14 cellular contexts compared by ENCODE assay signal in the genomic region with DNA sequence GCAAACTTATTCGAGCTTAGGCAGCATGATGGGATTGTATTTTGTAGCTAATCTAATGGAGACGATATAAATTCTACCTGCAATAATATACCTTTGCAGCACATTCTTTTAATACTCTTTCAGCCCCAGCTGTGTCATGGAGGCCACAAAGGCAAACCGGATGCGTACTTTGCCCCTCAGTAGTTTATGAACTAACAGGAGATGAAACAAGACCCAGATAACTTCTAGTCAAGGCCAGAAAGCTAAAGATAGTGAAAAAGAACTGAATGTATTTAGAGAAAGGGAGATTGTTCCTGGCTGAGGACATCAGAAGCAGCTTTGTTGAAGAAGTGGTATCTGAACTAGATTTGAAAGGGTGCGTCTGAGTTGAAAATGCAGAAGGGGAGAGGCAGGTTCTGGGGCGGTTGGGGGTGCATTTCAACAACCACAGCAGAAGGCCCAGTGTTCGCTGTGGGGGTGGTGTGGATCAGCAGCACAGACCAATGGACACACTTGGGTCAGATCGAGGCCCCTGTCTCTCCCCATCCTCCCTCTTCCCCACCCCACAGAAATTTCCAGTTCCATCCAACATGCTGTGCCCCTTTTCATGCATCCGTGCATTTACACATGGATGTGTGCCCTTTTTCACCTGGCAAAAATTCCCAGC. TPM values are rescaled to one million over a fixed set of nuclear protein-coding genes. Genes with fewer than 3 reads are reported as not detected.
A peak's percentile ranks its signal among the peaks of the same experiment; 100 is the strongest.
DNase-seq lines count a peak whose midpoint lies in the region; ATAC-seq lines count a peak whose summit lies in the region.
"Had no signal": no experiment of that assay in that cellular context is flagged by ENCODE, and none has a peak within 500 bp of the region (broad histone marks: within the 10 kb centered on the region; RNA-seq: fewer than 3 reads in every experiment).

No MANE protein-coding gene starts in this region.

- H3K9me3 Mint-ChIP-seq in activated T-cell treated with anti-CD3 and anti-CD28 coated beads, Interleukin-2, amount 50 U/mL, for 72 hours = no peaks in the 10 kb centered on the region
- no peaks in the 10 kb centered on the region for H3K9me3 Mint-ChIP-seq in T-cell
- peaks cover 0 to 4% of the 10 kb centered on the region in 2 donors for H3K9me3 Mint-ChIP-seq in effector memory CD8-positive, alpha-beta T cell
- H3K9me3 Mint-ChIP-seq in stimulated activated memory B cell treated with anti-CD40 and anti-IgM and Interleukin-4, amounts not matched to agents 10 μg/mL and 1 μg/mL and 100 μg/mL, for 72 hours = no peaks in the 10 kb centered on the region

- peaks cover 37% of the 10 kb centered on the region for H3K4me1 Mint-ChIP-seq in activated T-cell treated with anti-CD3 and anti-CD28 coated beads, Interleukin-2, amount 50 U/mL, for 72 hours (ENCODE audit: low read depth)
- H3K4me1 Mint-ChIP-seq in T-cell = peaks cover 41 to 55% (median 49%) of the 10 kb centered on the region in 3 donors
- peaks cover 25 to 28% of the 10 kb centered on the region in 2 donors for H3K4me1 Mint-ChIP-seq in effector memory CD8-positive, alpha-beta T cell (ENCODE audit: low read depth in 2 of 2)
- H3K4me1 Mint-ChIP-seq in stimulated activated memory B cell treated with anti-CD40 and anti-IgM and Interleukin-4, amounts not matched to agents 10 μg/mL and 1 μg/mL and 100 μg/mL, for 72 hours = peaks cover 52% of the 10 kb centered on the region

- POLR2A ChIA-PET in T-cell (lab: Charles Lee) = interaction anchor here in 1 of 2 donors (0.5 kb wide), 1 partner anchor 273 kb away, joined by 3 read pairs; no protein-coding TSS in a partner anchor

- no peaks in the 10 kb centered on the region for H3K27me3 Mint-ChIP-seq in activated T-cell treated with anti-CD3 and anti-CD28 coated beads, Interleukin-2, amount 50 U/mL, for 72 hours (ENCODE audit: low read depth)
- peaks cover 0 to 2% of the 10 kb centered on the region in 2 donors for H3K27me3 Mint-ChIP-seq in T-cell
- H3K27me3 Mint-ChIP-seq in effector memory CD8-positive, alpha-beta T cell = no peaks in the 10 kb centered on the region
- no peaks in the 10 kb centered on the region for H3K27me3 Mint-ChIP-seq in stimulated activated memory B cell treated with anti-CD40 and anti-IgM and Interleukin-4, amounts not matched to agents 10 μg/mL and 1 μg/mL and 100 μg/mL, for 72 hours

- peaks cover 2 to 3% of the 10 kb centered on the region in 2 donors for H3K36me3 Mint-ChIP-seq in activated T-cell treated with anti-CD3 and anti-CD28 coated beads, Interleukin-2, amount 50 U/mL, for 72 hours (ENCODE audit: insufficient read depth in 2 of 2)
- peaks cover 4% of the 10 kb centered on the region for H3K36me3 Mint-ChIP-seq in T-cell
- peaks cover 39% of the 10 kb centered on the region for H3K36me3 Mint-ChIP-seq in effector memory CD8-positive, alpha-beta T cell (ENCODE audit: insufficient read depth)
- peaks cover 7% of the 10 kb centered on the region for H3K36me3 Mint-ChIP-seq in stimulated activated memory B cell treated with anti-CD40 and anti-IgM and Interleukin-4, amounts not matched to agents 10 μg/mL and 1 μg/mL and 100 μg/mL, for 72 hours

- peak overlapping the region in 1 of 2 donors; percentile 96 for H3K4me3 Mint-ChIP-seq in activated T-cell treated with anti-CD3 and anti-CD28 coated beads, Interleukin-2, amount 50 U/mL, for 72 hours
- peak overlapping the region in 2 of 3 donors; percentile 26 to 89 for H3K4me3 Mint-ChIP-seq in T-cell
- H3K4me3 Mint-ChIP-seq in effector memory CD8-positive, alpha-beta T cell = no peak overlapping the region
- H3K4me3 Mint-ChIP-seq in stimulated activated memory B cell treated with anti-CD40 and anti-IgM and Interleukin-4, amounts not matched to agents 10 μg/mL and 1 μg/mL and 100 μg/mL, for 72 hours = no peak overlapping the region

- peak overlapping the region; percentile 38 for H3K27ac Mint-ChIP-seq in activated T-cell treated with anti-CD3 and anti-CD28 coated beads, Interleukin-2, amount 50 U/mL, for 72 hours
- H3K27ac Mint-ChIP-seq in T-cell = peak overlapping the region in 1 of 2 donors; percentile 94
- H3K27ac Mint-ChIP-seq in effector memory CD8-positive, alpha-beta T cell = peak overlapping the region; percentile 33 to 100
- peak overlapping the region; percentile 93 for H3K27ac Mint-ChIP-seq in stimulated activated memory B cell treated with anti-CD40 and anti-IgM and Interleukin-4, amounts not matched to agents 10 μg/mL and 1 μg/mL and 100 μg/mL, for 72 hours

- no peak for DNase-seq in activated T-cell treated with anti-CD3 and anti-CD28 coated beads, Interleukin-2, amount 50 U/mL, for 72 hours
- DNase-seq in activated T-cell treated with anti-CD3 and anti-CD28 coated beads, Interleukin-2, amount 50 U/mL, for 48 hours = no peak
- DNase-seq in T-cell (no peak), HT-29 (ENCODE audit: low spot score) (no peak), KG1 (lab: John Stamatoyannopoulos, UW) (no peak)
- DNase-seq in effector memory CD8-positive, alpha-beta T cell = no peak
- no peak for DNase-seq in effector CD8-positive, alpha-beta T cell (lab: John Stamatoyannopoulos, UW)
- DNase-seq: ACHN; activated CD8-positive, alpha-beta memory T cell treated with anti-CD3 and anti-CD28 coated beads for 24 hours; activated effector memory CD4-positive, alpha-beta T cell treated with anti-CD3 and anti-CD28 coated beads, Interleukin-2, amount 50 U/mL, for 16 hours; dermis blood vessel endothelial cell; NCI-H1417 treated with DMSO at 0.1 percent for 48 hours had no signal

- ATAC-seq in activated T-cell treated with anti-CD3 and anti-CD28 coated beads, Interleukin-2, amount 50 U/mL, for 72 hours (replicated peaks in 1 of 2) = no peak
- ATAC-seq in T-cell (replicated peaks in 1 of 4) = no peak
- no peak for ATAC-seq in effector memory CD8-positive, alpha-beta T cell (replicated peaks)
- ATAC-seq in stimulated activated memory B cell treated with anti-CD40 and anti-IgM and Interleukin-4, amounts not matched to agents 10 μg/mL and 1 μg/mL and 100 μg/mL, for 72 hours = no peak
- ATAC-seq: Panc1 had no signal

- CTCF ChIA-PET in T-cell (lab: Charles Lee) = interaction anchor here in 1 of 2 donors (0.5 to 0.6 kb wide), 2 partner anchors 21 to 43 kb away, joined by 3 to 4 read pairs; no protein-coding TSS in a partner anchor

RNA-seq across cellular contexts. Expression of a gene that starts 2.0 kb away (rescaled TPM):
- total RNA-seq in activated T-cell treated with anti-CD3 and anti-CD28 coated beads, Interleukin-2, amount 50 U/mL, for 72 hours = 10 to 100 TPM; 18.1 to 21.5 TPM
- 10 to 100 TPM; 17.9 to 24.6 (median 19.9) TPM for total RNA-seq in T-cell
- 2.7 and 4.0 TPM in 2 replicates for total RNA-seq in HT-29 (2014; rRNA removed; shearing (Covaris generic))

RNA-seq across cellular contexts. Expression of a gene that starts 16.6 kb away (rescaled TPM):
- 1 to 10 TPM; 2.8 to 5.7 TPM for total RNA-seq in activated T-cell treated with anti-CD3 and anti-CD28 coated beads, Interleukin-2, amount 50 U/mL, for 72 hours
- total RNA-seq in T-cell = 1 to 10 TPM in 3 of 5 donors, under 1 TPM in 2; 0.77 to 4.1 (median 1.9) TPM
- total RNA-seq in HT-29 (2014; rRNA removed; shearing (Covaris generic)) = 6.0 and 7.2 TPM in 2 replicates

RNA-seq across cellular contexts. Expression of a gene that starts 41.1 kb away (rescaled TPM):
- 10 to 100 TPM; 40.6 to 43.0 TPM for total RNA-seq in activated T-cell treated with anti-CD3 and anti-CD28 coated beads, Interleukin-2, amount 50 U/mL, for 72 hours
- total RNA-seq in T-cell = 10 to 100 TPM; 12.9 to 29.9 (median 25.8) TPM
- total RNA-seq in HT-29 (2014; rRNA removed; shearing (Covaris generic)) = 25.2 and 27.7 TPM in 2 replicates

RNA-seq across cellular contexts. Expression of a gene that starts 41.2 kb away (rescaled TPM):
- 1 to 10 TPM; 8.7 to 9.7 TPM for total RNA-seq in activated T-cell treated with anti-CD3 and anti-CD28 coated beads, Interleukin-2, amount 50 U/mL, for 72 hours
- total RNA-seq in T-cell = 10 to 100 TPM in 3 of 5 donors, 1 to 10 TPM in 2; 8.6 to 16.5 (median 10.8) TPM
- total RNA-seq in HT-29 (2014; rRNA removed; shearing (Covaris generic)) = 5.3 and 8.9 TPM in 2 replicates

Comparison
In these comparisons a context has a peak if more than half of its experiments do, and no peak if none do; other contexts are left out.
1. H3K4me3 Mint-ChIP-seq: peak in T-cell (2 of 3); none in effector memory CD8-positive, alpha-beta T cell (0 of 2) and stimulated activated memory B cell treated with anti-CD40 and anti-IgM and Interleukin-4, amounts not matched to agents 10 μg/mL and 1 μg/mL and 100 μg/mL, for 72 hours (single experiment).